26 cellular contexts compared by ENCODE assay signal in genomic region chr2:173405171-173405750, GRCh38.
"Had no signal": no experiment of that assay in that cellular context is flagged by ENCODE, and none has a peak within 500 bp of the region (broad histone marks: within the 10 kb centered on the region; RNA-seq: fewer than 3 reads in every experiment).

No MANE protein-coding gene starts in this region.

- H3K4me1 ChIP-seq: thyroid gland had no signal

- H3K27ac Mint-ChIP-seq: memory B cell; natural killer cell treated with Interleukin-12 subunit alpha and Interleukin-12 subunit beta and Interleukin-15 and Interleukin-18, amount 100 ng/mL, for 72 hours; stimulated activated effector memory CD8-positive, alpha-beta T cell treated with anti-CD3 and anti-CD28 coated beads, Interleukin-12 subunit alpha, Interleukin-12 subunit beta, amount 100 ng/mL, for 72 hours had no signal

- H3K4me3 Mint-ChIP-seq: memory B cell; natural killer cell treated with Interleukin-12 subunit alpha and Interleukin-12 subunit beta and Interleukin-15 and Interleukin-18, amount 100 ng/mL, for 72 hours; neural crest cell; stimulated activated effector memory CD8-positive, alpha-beta T cell treated with anti-CD3 and anti-CD28 coated beads, Interleukin-12 subunit alpha, Interleukin-12 subunit beta, amount 100 ng/mL, for 72 hours had no signal

- H3K36me3 Mint-ChIP-seq: memory B cell; natural killer cell treated with Interleukin-12 subunit alpha and Interleukin-12 subunit beta and Interleukin-15 and Interleukin-18, amount 100 ng/mL, for 72 hours; stimulated activated effector memory CD8-positive, alpha-beta T cell treated with anti-CD3 and anti-CD28 coated beads, Interleukin-12 subunit alpha, Interleukin-12 subunit beta, amount 100 ng/mL, for 72 hours had no signal

- H3K36me3 ChIP-seq: gastrocnemius medialis, sigmoid colon, stomach, thyroid gland had no signal

- H3K27ac ChIP-seq: dorsolateral prefrontal cortex, epithelial cell of prostate, gastrocnemius medialis, psoas muscle, sigmoid colon, stomach, thyroid gland had no signal

- H3K4me3 ChIP-seq: dorsolateral prefrontal cortex, gastrocnemius medialis, lung, psoas muscle, sigmoid colon, stomach, thyroid gland had no signal

- H3K27me3 ChIP-seq: gastrocnemius medialis, thyroid gland had no signal

- FAIRE-seq: colon, kidney had no signal

- H3K9me3 ChIP-seq: gastrocnemius medialis, psoas muscle, sigmoid colon, stomach, thyroid gland had no signal

- ATAC-seq: esophagus mucosa; gastrocnemius medialis; left lobe of liver; natural killer cell treated with Interleukin-12 subunit alpha and Interleukin-12 subunit beta and Interleukin-15 and Interleukin-18, amount 100 ng/mL, for 72 hours; psoas muscle; right cardiac atrium; stimulated activated effector memory CD8-positive, alpha-beta T cell treated with anti-CD3 and anti-CD28 coated beads, Interleukin-12 subunit alpha, Interleukin-12 subunit beta, amount 100 ng/mL, for 72 hours had no signal

- H3K9me3 Mint-ChIP-seq: memory B cell; natural killer cell treated with Interleukin-12 subunit alpha and Interleukin-12 subunit beta and Interleukin-15 and Interleukin-18, amount 100 ng/mL, for 72 hours; neural crest cell; stimulated activated effector memory CD8-positive, alpha-beta T cell treated with anti-CD3 and anti-CD28 coated beads, Interleukin-12 subunit alpha, Interleukin-12 subunit beta, amount 100 ng/mL, for 72 hours had no signal

- DNase-seq: dorsolateral prefrontal cortex; effector CD4-positive, alpha-beta T cell; foreskin fibroblast; gastrocnemius medialis; head of caudate nucleus; kidney; nucleus accumbens; posterior cingulate gyrus; psoas muscle; right cardiac atrium; sigmoid colon; stimulated activated CD4-positive, alpha-beta T cell treated with anti-CD3 and anti-CD28 coated beads, Interleukin-2, amount 100 ng/mL, for 24 hours; stimulated activated CD4-positive, alpha-beta T cell treated with anti-CD3 and anti-CD28 coated beads, Interleukin-4, amount 100 ng/mL, for 24 hours; stimulated activated naive CD4-positive, alpha-beta T cell treated with Interleukin-2 at 50 U/mL for 16 hours; stomach; thyroid gland; trophoblast cell had no signal
